Comparison of ENCODE assay signal across 1 cellular context in genomic region chr15:40906101-40906946, GRCh38.
A peak's percentile ranks its signal among the peaks of the same experiment; 100 is the strongest.
TF ChIP-seq lines count a peak whose summit lies in the region.

No MANE protein-coding gene starts in this region.

TF ChIP-seq in K562, 482 proteins besides CTCF, POLR2A, EP300 and RAD21 (continued from another document and continues in another):
- TF ChIP-seq GTF3C2 (IDR thresholded peaks at IDR 0.05; ENCODE audit: borderline replicate concordance, extremely low read depth, insufficient read length): no peak
- 0 out of 2 replicates have a peak, but pooled peaks have one; percentile 50 for TF ChIP-seq DEAF1 (CRISPR knock-in tag; IDR thresholded peaks at IDR 0.05)
- no peak for TF ChIP-seq ZNF407 (IDR thresholded peaks at IDR 0.05; ENCODE audit: low read depth)
- TF ChIP-seq TEAD4 (IDR thresholded peaks at IDR 0.05; ENCODE audit: low read length): no peak
- TF ChIP-seq TEAD4 (CRISPR knock-in tag; IDR thresholded peaks at IDR 0.05; ENCODE audit: borderline replicate concordance): no peak
- TF ChIP-seq PHTF2 (CRISPR knock-in tag; IDR thresholded peaks at IDR 0.05): no peak
- peak; percentile 15; the same call in 1 of the 2 replicates for TF ChIP-seq USF1 (CRISPR knock-in tag; IDR thresholded peaks at IDR 0.05)
- TF ChIP-seq SRSF3 (IDR thresholded peaks at IDR 0.05; ENCODE audit: insufficient read depth, low read length): no peak
- peak; percentile 81 for TF ChIP-seq PCBP1 (IDR thresholded peaks at IDR 0.05; ENCODE audit: low read depth, low read length, poor library complexity, severe bottlenecking)
- no peak for TF ChIP-seq SRSF7 (optimal IDR thresholded peaks at IDR 0.05; ENCODE audit: low read depth, low read length)
- no peak for TF ChIP-seq MEF2D (tag; conservative IDR thresholded peaks at IDR 0.05; ENCODE audit: low read depth)
- peak in 1 of 2 experiments; percentile 57; a peak in 1 of 4 replicates for TF ChIP-seq NONO (IDR thresholded peaks at IDR 0.05; ENCODE audit: low read depth in 2 of 2, low read length in 1 of 2)
- TF ChIP-seq FOXA3 (CRISPR knock-in tag; conservative IDR thresholded peaks at IDR 0.05 in 1 of 2, IDR thresholded peaks at IDR 0.05 in 1 of 2): 0 out of 4 replicates have a peak, but pooled peaks of 1 of the 2 experiments have one; percentile 62
- peak in 1 of 2 experiments; percentile 37; a peak in 1 of 4 replicates for TF ChIP-seq RCOR1 (IDR thresholded peaks at IDR 0.05; ENCODE audit: borderline replicate concordance in 1 of 2, low read depth in 2 of 2, low read length in 2 of 2)
- TF ChIP-seq XRCC3 (IDR thresholded peaks at IDR 0.05): no peak
- TF ChIP-seq LARP7 (IDR thresholded peaks at IDR 0.05): 0 out of 2 replicates have a peak, but pooled peaks have one; percentile 16
- no peak for TF ChIP-seq GTF2B (IDR thresholded peaks at IDR 0.05; ENCODE audit: extremely low read depth, insufficient read length)
- 0 out of 2 replicates have a peak, but pooled peaks have one; percentile 15 for TF ChIP-seq HBP1 (CRISPR knock-in tag; IDR thresholded peaks at IDR 0.05)
- no peak for TF ChIP-seq KDM5B (IDR thresholded peaks at IDR 0.05; ENCODE audit: insufficient replicate concordance, low read depth, low read length)
- no peak for TF ChIP-seq POLR3A (IDR thresholded peaks at IDR 0.05; ENCODE audit: borderline replicate concordance, extremely low read depth, insufficient read depth, insufficient read length)
- no peak for TF ChIP-seq ELK1 (CRISPR knock-in tag; IDR thresholded peaks at IDR 0.05)
- TF ChIP-seq HDAC8 (tag; IDR thresholded peaks at IDR 0.05): no peak
- peak; percentile 57; the same call in 1 of the 2 replicates for TF ChIP-seq XRCC5 (IDR thresholded peaks at IDR 0.05; ENCODE audit: low read depth, low read length)
- no peak for TF ChIP-seq ZNF174 (CRISPR knock-in tag; IDR thresholded peaks at IDR 0.05)
- no peak for TF ChIP-seq MBD2 (IDR thresholded peaks at IDR 0.05; ENCODE audit: borderline replicate concordance, low read depth)
- peak; percentile 54; the same call in 1 of the 2 replicates for TF ChIP-seq NKRF (IDR thresholded peaks at IDR 0.05; ENCODE audit: borderline replicate concordance)
- TF ChIP-seq SIN3A (IDR thresholded peaks at IDR 0.05; ENCODE audit: borderline replicate concordance in 2 of 2, control insufficient read depth in 1 of 2, low read depth in 2 of 2, low read length in 2 of 2): peak; percentile 59 to 79; a peak in 2 of 4 replicates
- TF ChIP-seq VEZF1 (CRISPR knock-in tag; IDR thresholded peaks at IDR 0.05): peak; percentile 63
- 0 out of 2 replicates have a peak, but pooled peaks have one; percentile 36 for TF ChIP-seq FOXP1 (CRISPR knock-in tag; IDR thresholded peaks at IDR 0.05)
- TF ChIP-seq STAT5B (CRISPR knock-in tag; IDR thresholded peaks at IDR 0.05): no peak
- 0 out of 2 replicates have a peak, but pooled peaks have one; percentile 23 for TF ChIP-seq LCOR (CRISPR knock-in tag; IDR thresholded peaks at IDR 0.05)
- 0 out of 2 replicates have a peak, but pooled peaks have one; percentile 16 for TF ChIP-seq HDAC2 (IDR thresholded peaks at IDR 0.05)
- TF ChIP-seq ZNF124 (CRISPR knock-in tag; IDR thresholded peaks at IDR 0.05): no peak
- no peak for TF ChIP-seq PURB (CRISPR knock-in tag; IDR thresholded peaks at IDR 0.05; ENCODE audit: low read depth)
- TF ChIP-seq HNRNPH1 (optimal IDR thresholded peaks at IDR 0.05; ENCODE audit: low read depth, low read length): no peak
